ENCODE assay signal across 9 cellular contexts in genomic region chr7:130917669-130918128, GRCh38.
DNase-seq lines count a peak whose midpoint lies in the region; ATAC-seq and TF ChIP-seq lines count a peak whose summit lies in the region.
"Had no signal": no experiment of that assay in that cellular context is flagged by ENCODE, and none has a peak within 500 bp of the region (broad histone marks: within the 10 kb centered on the region; RNA-seq: fewer than 3 reads in every experiment).

No MANE protein-coding gene starts in this region.

- no peak for TF ChIP-seq POLR2A in gastrocnemius medialis (IDR thresholded peaks at IDR 0.05)

- TF ChIP-seq CTCF in dorsolateral prefrontal cortex (IDR thresholded peaks at IDR 0.05 in 54 of 56, conservative IDR thresholded peaks at IDR 0.05 in 2 of 56; ENCODE audit: low read depth in 1 of 56, partially characterized antibody in 56 of 56) (no peak), gastrocnemius medialis (IDR thresholded peaks at IDR 0.05 in 4 of 5, conservative IDR thresholded peaks at IDR 0.05 in 1 of 5) (no peak)

- no peak overlapping the region for H3K4me3 ChIP-seq in dorsolateral prefrontal cortex
- peak overlapping the region in 2 of 4 donors; percentile 6 to 50 for H3K4me3 ChIP-seq in gastrocnemius medialis

- no peaks in the 10 kb centered on the region for H3K9me3 ChIP-seq in gastrocnemius medialis

- ATAC-seq in gastrocnemius medialis (no peak), GM21515 (IDR thresholded peaks at IDR 0.05; ENCODE audit: unreplicated experiment) (no peak)

- no peaks in the 10 kb centered on the region for H3K27me3 ChIP-seq in dorsolateral prefrontal cortex
- H3K27me3 ChIP-seq in gastrocnemius medialis, result no peaks in the 10 kb centered on the region

- no peaks in the 10 kb centered on the region for H3K36me3 ChIP-seq in gastrocnemius medialis

- intact Hi-C loops in dorsolateral prefrontal cortex (cut with DNase I), result no loop called here
- intact Hi-C loops in gastrocnemius medialis (cut with DNase I; ENCODE audit: low total_unique reads), result no loop called here

- H3K27ac ChIP-seq in dorsolateral prefrontal cortex (peak overlapping the region in 45 of 59 donors; percentile 4 to 97 (median 56)), gastrocnemius medialis (peak overlapping the region; percentile 91 to 97 (median 94))

- in situ Hi-C loops in gastrocnemius medialis (cut with MboI; ENCODE audit: low sequenced_read_pairs in 4 of 4), result no loop called here

- DNase-seq in HCEC 1CT, result peak; percentile 87
- peak; percentile 67 for DNase-seq in RPMI7951 (ENCODE audit: low read depth)
- no peak for DNase-seq in dorsolateral prefrontal cortex
- no peak for DNase-seq in gastrocnemius medialis
- no peak for DNase-seq in cerebellum (ENCODE audit: low spot score)
- DNase-seq in stimulated activated naive CD4-positive, alpha-beta T cell treated with Interleukin-2 at 50 U/mL for 16 hours (lab: John Stamatoyannopoulos, UW), result no peak
- DNase-seq: foreskin melanocyte, NCI-H187 had no signal

- peaks cover 95 to 100% of the 10 kb centered on the region in 2 donors for H3K4me1 ChIP-seq in gastrocnemius medialis

Comparison
In these comparisons a context has a peak if more than half of its experiments do, and no peak if none do; other contexts are left out.
1. DNase-seq: peak in HCEC 1CT (single experiment) and RPMI7951 (single experiment); none in dorsolateral prefrontal cortex (0 of 10), gastrocnemius medialis (0 of 2), cerebellum (single experiment) and stimulated activated naive CD4-positive, alpha-beta T cell treated with Interleukin-2 at 50 U/mL for 16 hours (single experiment).